In genomic region chr6:13272131-13273046, GRCh38 we compare ENCODE assay signal across 1 cellular context.
TF ChIP-seq lines count a peak whose summit lies in the region.

No MANE protein-coding gene starts in this region.

TF ChIP-seq in K562, 482 proteins besides CTCF, POLR2A, EP300 and RAD21 (continued from another document and continues in another):
- TF ChIP-seq LCOR (CRISPR knock-in tag; IDR thresholded peaks at IDR 0.05) (0 out of 2 replicates have a peak, but pooled peaks have one; percentile 73), NR4A1 (CRISPR knock-in tag; IDR thresholded peaks at IDR 0.05) (no peak), NR4A1 (tag; IDR thresholded peaks at IDR 0.05) (0 out of 2 replicates have a peak, but pooled peaks have one; percentile 43), ESRRA (IDR thresholded peaks at IDR 0.05; ENCODE audit: borderline replicate concordance, low read depth) (no peak), TFAP4 (CRISPR knock-in tag; IDR thresholded peaks at IDR 0.05; ENCODE audit: borderline replicate concordance) (peak; percentile 60; the same call in 1 of the 2 replicates), TCFL5 (CRISPR knock-in tag; conservative IDR thresholded peaks at IDR 0.05) (no peak), HDAC2 (IDR thresholded peaks at IDR 0.05) (peak; percentile 32; the same call in 1 of the 2 replicates), RBBP5 (IDR thresholded peaks at IDR 0.05; ENCODE audit: borderline replicate concordance, insufficient read depth, low read length, poor library complexity, severe bottlenecking) (peak; percentile 18), ATF6 (CRISPR knock-in tag; IDR thresholded peaks at IDR 0.05) (no peak), MAX (CRISPR knock-in tag; IDR thresholded peaks at IDR 0.05) (peak; percentile 84), RNF2 (IDR thresholded peaks at IDR 0.05) (peak; percentile 32), CUX1 (CRISPR knock-in tag; IDR thresholded peaks at IDR 0.05) (peak; percentile 62; the same call in 1 of the 2 replicates), MITF (IDR thresholded peaks at IDR 0.05) (peak; percentile 61; the same call in 1 of the 2 replicates), ZNF740 (CRISPR knock-in tag; IDR thresholded peaks at IDR 0.05) (no peak), ZNF740 (tag; IDR thresholded peaks at IDR 0.05) (0 out of 4 replicates have a peak, but pooled peaks of 1 of the 2 experiments have one; percentile 36), ZEB2 (IDR thresholded peaks at IDR 0.05) (no peak), JUN (IDR thresholded peaks at IDR 0.05; ENCODE audit: borderline replicate concordance, low read depth, low read length) (no peak; the same call in 1 of the 2 replicates), JUN (CRISPR knock-in tag; IDR thresholded peaks at IDR 0.05; ENCODE audit: borderline replicate concordance) (no peak), SMAD4 (CRISPR knock-in tag; conservative IDR thresholded peaks at IDR 0.05) (0 out of 2 replicates have a peak, but pooled peaks have one; percentile 25), SIN3A (IDR thresholded peaks at IDR 0.05; ENCODE audit: borderline replicate concordance in 2 of 2, control insufficient read depth in 1 of 2, low read depth in 2 of 2, low read length in 2 of 2) (peak in 1 of 2 experiments; percentile 44; a peak in 1 of 4 replicates), GATAD2B (IDR thresholded peaks at IDR 0.05; ENCODE audit: borderline replicate concordance) (peak; percentile 19; the same call in 1 of the 2 replicates), BHLHE40 (IDR thresholded peaks at IDR 0.05; ENCODE audit: low read length) (peak; percentile 98), MAZ (CRISPR knock-in tag; conservative IDR thresholded peaks at IDR 0.05 in 1 of 2, IDR thresholded peaks at IDR 0.05 in 1 of 2) (peak; percentile 59 to 88), ZNF766 (CRISPR knock-in tag; conservative IDR thresholded peaks at IDR 0.05) (peak; percentile 74; the same call in 1 of the 2 replicates), TBP (optimal IDR thresholded peaks at IDR 0.05; ENCODE audit: low read depth, low read length) (peak; percentile 67), SOX6 (IDR thresholded peaks at IDR 0.05) (no peak), GABPB1 (CRISPR knock-in tag; IDR thresholded peaks at IDR 0.05) (peak; percentile 54; the same call in 1 of the 2 replicates), CHD7 (IDR thresholded peaks at IDR 0.05; ENCODE audit: low read depth, low read length) (no peak)
